8 cellular contexts compared by ENCODE assay signal in genomic region chr6:141077355-141078333, GRCh38.
DNase-seq lines count a peak whose midpoint lies in the region; ATAC-seq, FAIRE-seq and TF ChIP-seq lines count a peak whose summit lies in the region.

No MANE protein-coding gene starts in this region.

- H3K4me2 ChIP-seq in H1 (ENCODE audit: insufficient read depth in 1 of 2, low read depth in 2 of 2, low read length in 2 of 2): no peak overlapping the region

- H3K56ac ChIP-seq in H1 (replicated peaks; ENCODE audit: insufficient read length, low read depth, low read length): no peak overlapping the region

- H3K36me3 Mint-ChIP-seq in MCF 10A (ENCODE audit: insufficient read depth, unreplicated experiment): no peaks in the 10 kb centered on the region
- no peaks in the 10 kb centered on the region for H3K36me3 Mint-ChIP-seq in stimulated activated memory B cell treated with anti-CD40 and anti-IgM and Interleukin-4, amounts not matched to agents 10 μg/mL and 1 μg/mL and 100 μg/mL, for 72 hours

- ATAC-seq in HG02852 (IDR thresholded peaks at IDR 0.05; ENCODE audit: unreplicated experiment): peak; percentile 87
- peak; percentile 66 for ATAC-seq in stimulated activated memory B cell treated with anti-CD40 and anti-IgM and Interleukin-4, amounts not matched to agents 10 μg/mL and 1 μg/mL and 100 μg/mL, for 72 hours

- TF ChIP-seq RAD21 in H1 (IDR thresholded peaks at IDR 0.05 in 1 of 2, conservative IDR thresholded peaks at IDR 0.05 in 1 of 2; ENCODE audit: low read depth in 2 of 2, low read length in 2 of 2): peak; percentile 57 to 64

- H4K20me1 ChIP-seq in H1 (replicated peaks in 1 of 2; ENCODE audit: control insufficient read depth in 1 of 2, insufficient read depth in 2 of 2, low read length in 2 of 2): no peaks in the 10 kb centered on the region

- no peak overlapping the region for H2AK5ac ChIP-seq in H1 (ENCODE audit: low read depth, low read length)

- no peak overlapping the region for H3K9ac ChIP-seq in H1 (replicated peaks in 1 of 4; ENCODE audit: extremely low read depth in 1 of 4, low read depth in 3 of 4, low read length in 3 of 4)

- H3K36me3 ChIP-seq in breast epithelium (no peaks in the 10 kb centered on the region), H1 (ENCODE audit: control insufficient read depth in 2 of 4, insufficient read depth in 4 of 4, low read length in 3 of 4) (no peaks in the 10 kb centered on the region)

- peak overlapping the region; percentile 76 for H2AFZ ChIP-seq in H1 (ENCODE audit: low read length)

- no peaks in the 10 kb centered on the region for H3K27me3 ChIP-seq in breast epithelium
- no peaks in the 10 kb centered on the region for H3K27me3 ChIP-seq in H1 (replicated peaks in 1 of 4; ENCODE audit: control insufficient read depth in 3 of 4, extremely low read depth in 1 of 4, insufficient read depth in 3 of 4, low read length in 3 of 4)

- H4K91ac ChIP-seq in H1 (replicated peaks; ENCODE audit: insufficient read length, low read length): no peak overlapping the region

- peak overlapping the region; percentile 60 for H3K4ac ChIP-seq in H1 (replicated peaks; ENCODE audit: insufficient read length, low read depth, low read length)

- 0 out of 2 replicates have a peak overlapping the region, but pooled peaks have one; percentile 38 for H2BK5ac ChIP-seq in H1 (ENCODE audit: low read depth, low read length)

- no peak overlapping the region for H3K27ac Mint-ChIP-seq in MCF 10A (ENCODE audit: low read depth, unreplicated experiment)
- no peak overlapping the region for H3K27ac Mint-ChIP-seq in stimulated activated memory B cell treated with anti-CD40 and anti-IgM and Interleukin-4, amounts not matched to agents 10 μg/mL and 1 μg/mL and 100 μg/mL, for 72 hours

- H3K14ac ChIP-seq in H1 (ENCODE audit: insufficient read length): no peak overlapping the region

- no peak overlapping the region for H3K4me3 Mint-ChIP-seq in MCF 10A (ENCODE audit: unreplicated experiment)
- no peak overlapping the region for H3K4me3 Mint-ChIP-seq in stimulated activated memory B cell treated with anti-CD40 and anti-IgM and Interleukin-4, amounts not matched to agents 10 μg/mL and 1 μg/mL and 100 μg/mL, for 72 hours

- H3K27ac ChIP-seq in breast epithelium: no peak overlapping the region
- no peak overlapping the region for H3K27ac ChIP-seq in H1 (ENCODE audit: low read depth, low read length)

- H3K27me3 Mint-ChIP-seq in MCF 10A (ENCODE audit: insufficient read depth, unreplicated experiment): no peaks in the 10 kb centered on the region
- H3K27me3 Mint-ChIP-seq in stimulated activated memory B cell treated with anti-CD40 and anti-IgM and Interleukin-4, amounts not matched to agents 10 μg/mL and 1 μg/mL and 100 μg/mL, for 72 hours: peaks cover 11% of the 10 kb centered on the region

- TF ChIP-seq CTCF in MCF 10A (IDR thresholded peaks at IDR 0.05; ENCODE audit: unreplicated experiment): no peak
- TF ChIP-seq CTCF in breast epithelium (IDR thresholded peaks at IDR 0.05): no peak
- peak; percentile 63 to 98 (median 72) for TF ChIP-seq CTCF in H1 (IDR thresholded peaks at IDR 0.05; ENCODE audit: control extremely low read depth in 1 of 3, insufficient read depth in 1 of 3, low read depth in 1 of 3, low read length in 3 of 3)
- TF ChIP-seq CTCF in D721Med (IDR thresholded peaks at IDR 0.05; ENCODE audit: insufficient read depth, missing control alignments): no peak

- FAIRE-seq in H1 (lab: Jason Lieb, UNC) (peak; percentile 81), D721Med (lab: Jason Lieb, UNC) (no peak)

- no peaks in the 10 kb centered on the region for H3K4me1 Mint-ChIP-seq in MCF 10A (ENCODE audit: insufficient read depth, unreplicated experiment)
- no peaks in the 10 kb centered on the region for H3K4me1 Mint-ChIP-seq in stimulated activated memory B cell treated with anti-CD40 and anti-IgM and Interleukin-4, amounts not matched to agents 10 μg/mL and 1 μg/mL and 100 μg/mL, for 72 hours

- H3K23ac ChIP-seq in H1 (ENCODE audit: insufficient read length): no peak overlapping the region

- POLR2A ChIA-PET in MCF 10A (lab: Yijun Ruan, JAX): interaction anchor here (1.3 kb wide), 1 partner anchor 11 kb away, joined by 3 read pairs; no protein-coding TSS in a partner anchor
- POLR2A ChIA-PET in H1 (lab: Charles Lee; ENCODE audit: partially characterized antibody): no interaction called here

- no TSS peak for BruUV-seq in MCF 10A (replicated peaks; lab: Mats Ljungman, UMichigan)

- 76% methylated on average over 8 of the region's 8 CpGs; no CpG with 5 or more reads in 1 of the 2 experiments for WGBS in H1 (ENCODE audit: extremely low coverage in 1 of 2, insufficient coverage in 1 of 2, insufficient read length in 1 of 2, insufficient replicate concordance in 2 of 2, low coverage in 1 of 2, low lambda C conversion rate in 2 of 2, missing lambda C conversion rate in 1 of 2), 2 experiments

- no peaks in the 10 kb centered on the region for H3K79me1 ChIP-seq in H1 (ENCODE audit: low read depth, low read length)

- no peaks in the 10 kb centered on the region; the same call in 1 of the 2 replicates for H3K23me2 ChIP-seq in H1 (ENCODE audit: low read depth, low read length)

- peak overlapping the region; percentile 27; the same call in 1 of the 2 replicates for H3K18ac ChIP-seq in H1 (ENCODE audit: extremely low read depth, low read length)

- no peaks in the 10 kb centered on the region for H3K4me1 ChIP-seq in breast epithelium
- no peaks in the 10 kb centered on the region for H3K4me1 ChIP-seq in H1 (replicated peaks in 1 of 4; ENCODE audit: control insufficient read depth in 3 of 4, insufficient read depth in 4 of 4, low read length in 3 of 4)

- no peak for TF ChIP-seq POLR2A in breast epithelium (IDR thresholded peaks at IDR 0.05)
- no peak for TF ChIP-seq POLR2A in H1 (IDR thresholded peaks at IDR 0.05; ENCODE audit: control extremely low read depth in 1 of 2, low read depth in 2 of 2, low read length in 2 of 2)

- peak overlapping the region; percentile 55; the same call in 1 of the 2 replicates for H2BK20ac ChIP-seq in H1 (ENCODE audit: low read length)

- no peaks in the 10 kb centered on the region for H3K9me3 ChIP-seq in breast epithelium
- H3K9me3 ChIP-seq in H1 (ENCODE audit: insufficient read depth in 2 of 2, low read depth in 1 of 2, low read length in 1 of 2): peaks cover 2 to 12% of the 10 kb centered on the region in 2 experiments; a peak in 3 of 4 replicates

- peak overlapping the region; percentile 66; the same call in 1 of the 2 replicates for H4K8ac ChIP-seq in H1 (ENCODE audit: extremely low read depth, insufficient read depth, low read length)

- no peak overlapping the region for H2BK15ac ChIP-seq in H1 (ENCODE audit: low read length)

- no peak for TF ChIP-seq EP300 in H1 (IDR thresholded peaks at IDR 0.05; ENCODE audit: borderline replicate concordance in 1 of 2, low read depth in 2 of 2, low read length in 2 of 2)

- intact Hi-C loops in MCF 10A (cut with micrococcal nuclease) (no loop called here), breast epithelium (cut with DNase I; ENCODE audit: low total_unique reads) (no loop called here)

- no peak overlapping the region for H2BK120ac ChIP-seq in H1 (replicated peaks; ENCODE audit: low read depth, low read length)

- CTCF ChIA-PET in MCF 10A (lab: Yijun Ruan, JAX) (interaction anchor here (0.9 kb wide), 1 partner anchor 8 kb away, joined by 3 read pairs; no protein-coding TSS in a partner anchor), H1 (lab: Charles Lee; ENCODE audit: partially characterized antibody) (interaction anchor here (0.6 to 2.5 kb wide), 19 partner anchors 8 to 486 kb away, joined by 3 to 11 read pairs (median 3); no protein-coding TSS in a partner anchor)

- H3K9me3 Mint-ChIP-seq in MCF 10A (ENCODE audit: unreplicated experiment): peaks cover 9% of the 10 kb centered on the region
- peaks cover 4% of the 10 kb centered on the region for H3K9me3 Mint-ChIP-seq in stimulated activated memory B cell treated with anti-CD40 and anti-IgM and Interleukin-4, amounts not matched to agents 10 μg/mL and 1 μg/mL and 100 μg/mL, for 72 hours

- no peaks in the 10 kb centered on the region for H3K79me2 ChIP-seq in H1 (ENCODE audit: control insufficient read depth in 1 of 2, insufficient read depth in 2 of 2, low read length in 2 of 2)

- no peak overlapping the region for H3K4me3 ChIP-seq in breast epithelium
- H3K4me3 ChIP-seq in H1 (ENCODE audit: extremely low read depth in 1 of 4, insufficient read depth in 2 of 4, low read depth in 3 of 4, low read length in 4 of 4): no peak overlapping the region

- peak; percentile 22 for DNase-seq in MCF 10A (ENCODE audit: unreplicated experiment)
- DNase-seq in breast epithelium (ENCODE audit: low spot score in 2 of 2): no peak
- DNase-seq in NCI-H460 (ENCODE audit: extremely low read depth, low read depth): peak; percentile 7
- DNase-seq in H1 (ENCODE audit: low read depth in 1 of 2, low spot score in 2 of 2): peak; percentile 23 to 50
- no peak for DNase-seq in GDM1 (lab: John Stamatoyannopoulos, UW)
- no peak for DNase-seq in D721Med (ENCODE audit: insufficient read length, low spot score)

- H2BK12ac ChIP-seq in H1 (ENCODE audit: low read depth, low read length): no peak overlapping the region

- H4K5ac ChIP-seq in H1 (ENCODE audit: insufficient read length, low read depth, low read length): no peak overlapping the region

TF ChIP-seq in H1, 55 proteins besides CTCF, POLR2A, EP300 and RAD21:
- no peak for TF ChIP-seq CEBPB (IDR thresholded peaks at IDR 0.05; ENCODE audit: low read depth, low read length)
- no peak for TF ChIP-seq GTF2F1 (IDR thresholded peaks at IDR 0.05; ENCODE audit: borderline replicate concordance, low read depth, low read length)
- TF ChIP-seq YY1 (IDR thresholded peaks at IDR 0.05; ENCODE audit: low read depth, low read length): peak; percentile 62; the same call in 1 of the 2 replicates
- TF ChIP-seq, protein P1, sequence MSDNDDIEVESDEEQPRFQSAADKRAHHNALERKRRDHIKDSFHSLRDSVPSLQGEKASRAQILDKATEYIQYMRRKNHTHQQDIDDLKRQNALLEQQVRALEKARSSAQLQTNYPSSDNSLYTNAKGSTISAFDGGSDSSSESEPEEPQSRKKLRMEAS (IDR thresholded peaks at IDR 0.05): no peak

Comparison
In these comparisons a context has a peak if more than half of its experiments do, and no peak if none do; other contexts are left out.
1. DNase-seq: peak in MCF 10A (single experiment), NCI-H460 (single experiment) and H1 (2 of 2); none in breast epithelium (0 of 2), GDM1 (single experiment) and D721Med (single experiment).
2. CTCF ChIP-seq: peak in H1 (3 of 3); none in MCF 10A (single experiment), breast epithelium (0 of 3) and D721Med (single experiment).